14 cellular contexts compared by ENCODE assay signal in the genomic region with DNA sequence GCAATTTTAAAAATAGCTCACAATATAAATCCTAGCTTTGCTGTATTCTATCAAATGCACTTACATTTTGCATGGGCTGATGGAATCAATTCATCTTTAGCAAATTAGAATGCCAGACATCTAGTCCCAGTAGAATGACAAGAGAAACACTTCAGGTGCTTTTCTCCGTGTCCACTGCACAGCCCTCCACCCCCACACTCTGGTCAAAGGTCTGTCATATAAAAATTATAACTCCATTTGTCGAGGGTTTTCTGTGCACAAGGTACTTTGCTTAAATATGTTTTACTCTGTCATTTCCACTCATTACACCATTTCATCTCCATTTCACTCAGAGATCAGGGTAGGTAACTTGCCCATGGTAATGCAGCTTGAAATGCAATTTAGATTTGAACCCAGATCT.
"Had no signal": no experiment of that assay in that cellular context is flagged by ENCODE, and none has a peak within 500 bp of the region (broad histone marks: within the 10 kb centered on the region; RNA-seq: fewer than 3 reads in every experiment).

No MANE protein-coding gene starts in this region.

- H3K4me3 ChIP-seq: lower lobe of right lung, suprapubic skin had no signal

- H3K27me3 ChIP-seq: suprapubic skin had no signal

- H3K36me3 Mint-ChIP-seq: natural killer cell had no signal

- ATAC-seq: activated CD8-positive, alpha-beta T cell treated with anti-CD3 and anti-CD28 coated beads for 36 hours; effector memory CD8-positive, alpha-beta T cell; lower lobe of right lung; natural killer cell had no signal

- H3K27ac Mint-ChIP-seq: activated CD8-positive, alpha-beta T cell treated with anti-CD3 and anti-CD28 coated beads for 36 hours; dendritic cell treated with granulocyte-macrophage colony-stimulating factor and Interleukin-4, amounts not matched to agents 40 ng/mL and 50 ng/mL, for 4 days had no signal

- H3K27ac ChIP-seq: lower lobe of right lung, suprapubic skin had no signal

- DNase-seq: activated CD8-positive, alpha-beta memory T cell treated with anti-CD3 and anti-CD28 coated beads, Interleukin-2, amount 50 U/mL, for 48 hours; activated CD8-positive, alpha-beta T cell treated with anti-CD3 and anti-CD28 coated beads for 36 hours; activated naive CD4-positive, alpha-beta T cell treated with Interleukin-2 at 50 U/mL for 16 hours; effector memory CD8-positive, alpha-beta T cell; lower lobe of right lung; natural killer cell; occipital lobe; stimulated activated CD4-positive, alpha-beta T cell treated with anti-CD3 and anti-CD28 coated beads, Interleukin-2, amount 100 ng/mL, for 24 hours; stimulated activated naive CD4-positive, alpha-beta T cell treated with Interleukin-2 at 50 U/mL for 16 hours; T-helper 9 cell had no signal

- H3K4me1 Mint-ChIP-seq: central memory CD8-positive, alpha-beta T cell had no signal

- H3K4me3 Mint-ChIP-seq: activated CD8-positive, alpha-beta T cell treated with anti-CD3 and anti-CD28 coated beads for 36 hours; brain; central memory CD8-positive, alpha-beta T cell; dendritic cell treated with granulocyte-macrophage colony-stimulating factor and Interleukin-4, amounts not matched to agents 40 ng/mL and 50 ng/mL, for 4 days; effector memory CD8-positive, alpha-beta T cell; natural killer cell had no signal

- H3K27me3 Mint-ChIP-seq: activated CD8-positive, alpha-beta T cell treated with anti-CD3 and anti-CD28 coated beads for 36 hours; brain; central memory CD8-positive, alpha-beta T cell; dendritic cell treated with granulocyte-macrophage colony-stimulating factor and Interleukin-4, amounts not matched to agents 40 ng/mL and 50 ng/mL, for 4 days; effector memory CD8-positive, alpha-beta T cell had no signal

- H3K9me3 ChIP-seq: lower lobe of right lung, suprapubic skin had no signal

- H3K9me3 Mint-ChIP-seq: activated CD8-positive, alpha-beta T cell treated with anti-CD3 and anti-CD28 coated beads for 36 hours; brain; central memory CD8-positive, alpha-beta T cell; dendritic cell treated with granulocyte-macrophage colony-stimulating factor and Interleukin-4, amounts not matched to agents 40 ng/mL and 50 ng/mL, for 4 days; effector memory CD8-positive, alpha-beta T cell; natural killer cell had no signal
